8 cellular contexts compared by ENCODE assay signal in the genomic region with DNA sequence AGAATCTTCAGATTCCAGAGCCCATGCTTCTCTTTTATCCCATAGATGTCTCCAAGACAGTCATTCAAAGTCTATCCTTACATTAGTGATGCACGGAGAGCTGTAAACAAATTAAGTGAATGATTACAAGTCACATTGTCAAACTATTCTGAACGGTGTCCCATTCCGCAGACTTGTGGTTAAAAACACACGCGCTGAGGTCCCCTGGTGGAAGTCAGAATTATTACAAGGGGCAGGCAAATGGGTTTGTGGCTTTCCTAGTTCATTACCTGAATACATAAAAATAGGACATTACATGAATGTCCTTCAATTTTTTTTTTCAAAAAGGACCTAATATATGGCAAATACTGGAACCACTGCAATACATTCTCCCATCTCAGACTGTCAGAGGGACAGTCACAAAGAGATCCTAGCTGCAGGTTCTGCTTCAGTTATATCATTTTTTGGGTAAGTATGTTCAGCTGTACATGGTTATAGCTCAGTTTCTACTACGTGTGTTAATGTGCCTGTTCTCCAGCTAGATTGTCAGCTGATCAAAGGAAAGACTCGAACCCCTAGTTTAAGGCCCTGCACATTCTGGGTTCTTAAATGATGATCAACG. TPM values are rescaled to one million over a fixed set of nuclear protein-coding genes. Genes with fewer than 3 reads are reported as not detected.
DNase-seq lines count a peak whose midpoint lies in the region; ATAC-seq, FAIRE-seq and TF ChIP-seq lines count a peak whose summit lies in the region.

No MANE protein-coding gene starts in this region.

- no peak overlapping the region for H3K4ac ChIP-seq in mesendoderm (ENCODE audit: low read depth, low read length)

- no peaks in the 10 kb centered on the region for H3K36me3 ChIP-seq in A673 (ENCODE audit: insufficient read depth, low read length, poor library complexity, severe bottlenecking)
- H3K36me3 ChIP-seq in mesendoderm (ENCODE audit: control insufficient read depth, insufficient read depth, low read length) = no peaks in the 10 kb centered on the region

- no CpG with 5 or more reads among the region's 8 CpGs for WGBS in mesendoderm (ENCODE audit: extremely low coverage, insufficient coverage, low lambda C conversion rate)

- H3K79me2 ChIP-seq in mesendoderm (ENCODE audit: control insufficient read depth, insufficient read depth, low read length) = no peaks in the 10 kb centered on the region

- TF ChIP-seq CTCF in A673 (conservative IDR thresholded peaks at IDR 0.05; ENCODE audit: low read depth, low read length) = peak; percentile 89

- H4K8ac ChIP-seq in mesendoderm (ENCODE audit: low read depth, low read length) = no peak overlapping the region

- POLR2A ChIA-PET in A673 (lab: Charles Lee; ENCODE audit: low non-redundant PET) = no interaction called here

- no peaks in the 10 kb centered on the region for H3K9me3 ChIP-seq in A673 (ENCODE audit: low read depth, low read length, poor library complexity, severe bottlenecking)

- no peak overlapping the region for H3K18ac ChIP-seq in mesendoderm (ENCODE audit: low read length)

- H3K27me3 ChIP-seq in A673 (replicated peaks; ENCODE audit: insufficient read depth, low read depth, low read length, poor library complexity) (no peaks in the 10 kb centered on the region), mesendoderm (ENCODE audit: insufficient read depth, low read length, poor library complexity) (no peaks in the 10 kb centered on the region)

- DNase-seq in A673 (ENCODE audit: low spot score) = peak; percentile 66
- peak; percentile 30 for DNase-seq in GM12891 (ENCODE audit: insufficient read length, low spot score)
- peak; percentile 46 for DNase-seq in NCI-H187 treated with DMSO at 0.1 percent for 48 hours (lab: John Stamatoyannopoulos, UW)
- DNase-seq in dermis microvascular lymphatic vessel endothelial cell (ENCODE audit: low read depth in 2 of 2) = peak; percentile 65 to 68
- peak; percentile 72 for DNase-seq in mesendoderm
- peak; percentile 53 for DNase-seq in stimulated activated naive CD8-positive, alpha-beta T cell treated with anti-CD3 and anti-CD28 coated beads, Interleukin-15, Interleukin-2, amounts not matched to agents 100 U/mL and 50 U/mL, for 24 hours

- H3K27ac ChIP-seq in A673 (ENCODE audit: low read depth, low read length, poor library complexity, severe bottlenecking) = no peak overlapping the region
- no peak overlapping the region for H3K27ac ChIP-seq in mesendoderm (ENCODE audit: low read depth, low read length)

- intact Hi-C loops in A673 (cut with micrococcal nuclease; ENCODE audit: unreplicated experiment) = loop anchor here (1.0 kb wide), 1 partner anchor 184 kb away; no protein-coding TSS in a partner anchor

- no peak overlapping the region for H4K5ac ChIP-seq in mesendoderm (ENCODE audit: low read length)

- H3K4me3 ChIP-seq in A673 (ENCODE audit: low read depth, low read length, poor library complexity, severe bottlenecking) (no peak overlapping the region), mesendoderm (ENCODE audit: low read length) (no peak overlapping the region)

- no peak overlapping the region for H3K56ac ChIP-seq in mesendoderm (ENCODE audit: low read length)

- no peak overlapping the region for H2AK5ac ChIP-seq in mesendoderm (ENCODE audit: low read length)

- H3K23ac ChIP-seq in mesendoderm (ENCODE audit: low read length) = no peak overlapping the region

- no peaks in the 10 kb centered on the region for H3K4me1 ChIP-seq in A673 (ENCODE audit: insufficient read depth, low read length, poor library complexity, severe bottlenecking)
- H3K4me1 ChIP-seq in mesendoderm (ENCODE audit: control insufficient read depth, low read depth, low read length) = no peaks in the 10 kb centered on the region

- no peak for TF ChIP-seq POLR2A in GM12891 (IDR thresholded peaks at IDR 0.05; ENCODE audit: low read depth, low read length)

- no TSS peak for BruUV-seq in A673 (replicated peaks; lab: Mats Ljungman, UMichigan)

- peak; percentile 79 for FAIRE-seq in GM12891 (lab: Jason Lieb, UNC)

- no peaks in the 10 kb centered on the region for H3K79me1 ChIP-seq in mesendoderm (ENCODE audit: low read length)

- no peak overlapping the region for H2BK5ac ChIP-seq in mesendoderm (ENCODE audit: low read length)

- CTCF ChIA-PET in A673 (lab: Charles Lee) = interaction anchor here (2.1 kb wide), 1 partner anchor 184 kb away, joined by 23 read pairs; no protein-coding TSS in a partner anchor

- peak; percentile 67 for ATAC-seq in HG02870 (IDR thresholded peaks at IDR 0.05; ENCODE audit: unreplicated experiment)
- peak; percentile 48 to 53 for ATAC-seq in activated CD4-positive, CD25-positive, alpha-beta regulatory T cell treated with anti-CD3 and anti-CD28 coated beads, Interleukin-2, amount 50 U/mL, for 24 hours
- ATAC-seq in stimulated activated naive CD8-positive, alpha-beta T cell treated with anti-CD3 and anti-CD28 coated beads, Interleukin-15, Interleukin-2, amounts not matched to agents 100 U/mL and 50 U/mL, for 24 hours = peak; percentile 47

- no peak overlapping the region for H2BK15ac ChIP-seq in mesendoderm (replicated peaks; ENCODE audit: low read depth)

- H2BK120ac ChIP-seq in mesendoderm (ENCODE audit: low read depth, low read length) = no peak overlapping the region

- peak overlapping the region; percentile 24 for H3K4me2 ChIP-seq in mesendoderm (ENCODE audit: low read length)

- H3K9ac ChIP-seq in mesendoderm (ENCODE audit: low read length) = no peak overlapping the region

TF ChIP-seq in GM12891, 5 proteins besides CTCF, POLR2A, EP300 and RAD21:
- TF ChIP-seq PAX5 (IDR thresholded peaks at IDR 0.05; ENCODE audit: insufficient read depth, low read length, severe bottlenecking) (no peak), SPI1 (IDR thresholded peaks at IDR 0.05; ENCODE audit: low read depth, low read length) (no peak), TAF1 (IDR thresholded peaks at IDR 0.05; ENCODE audit: low read depth, low read length) (no peak), POLR2AphosphoS5 (IDR thresholded peaks at IDR 0.05; ENCODE audit: low read depth, low read length) (no peak), POU2F2 (IDR thresholded peaks at IDR 0.05; ENCODE audit: low read depth, low read length) (no peak)

RNA-seq across cellular contexts. Expression of gene STON2, which starts 53.1 kb away (rescaled TPM):
- total RNA-seq in A673 (2021) (8.6 and 13.4 TPM in 2 replicates), dermis microvascular lymphatic vessel endothelial cell (87.4 and 176 TPM in 2 replicates)
- polyA plus RNA-seq in GM12891 (2012; ENCODE audit: low read depth, missing spikeins) = 0.04 TPM
- 11.3 TPM for polyA plus RNA-seq in mesendoderm (2013, experiment 1 of 2)
- 11.0 TPM for polyA plus RNA-seq in mesendoderm (2013, experiment 2 of 2)
